Comparison of ENCODE assay signal across 4 cellular contexts in genomic region chr10:120810298-120810697, GRCh38.
TF ChIP-seq lines count a peak whose summit lies in the region.

No MANE protein-coding gene starts in this region.

TF ChIP-seq in SK-N-SH, 30 proteins besides CTCF, POLR2A, EP300 and RAD21:
- TF ChIP-seq ELF1 (IDR thresholded peaks at IDR 0.05) (no peak), TCF12 (IDR thresholded peaks at IDR 0.05) (no peak)

TF ChIP-seq in SK-N-SH treated with all-trans-retinoic acid at 6 μM for 48 hours, 23 proteins besides CTCF, POLR2A, EP300 and RAD21:
- TF ChIP-seq OSR1 (CRISPR knock-in tag; IDR thresholded peaks at IDR 0.05) (no peak), RARB (CRISPR knock-in tag; IDR thresholded peaks at IDR 0.05) (no peak), ESRRG (CRISPR knock-in tag; IDR thresholded peaks at IDR 0.05) (no peak), GLIS3 (CRISPR knock-in tag; IDR thresholded peaks at IDR 0.05) (no peak), ZC3H10 (CRISPR knock-in tag; IDR thresholded peaks at IDR 0.05) (no peak), TCF4 (CRISPR knock-in tag; IDR thresholded peaks at IDR 0.05; ENCODE audit: borderline replicate concordance) (no peak)

TF ChIP-seq in H1, 55 proteins besides CTCF, POLR2A, EP300 and RAD21:
- TF ChIP-seq POU5F1 (IDR thresholded peaks at IDR 0.05; ENCODE audit: low read depth, low read length) = no peak
- no peak for TF ChIP-seq KDM5A (IDR thresholded peaks at IDR 0.05; ENCODE audit: low read length)
- TF ChIP-seq CHD7 (IDR thresholded peaks at IDR 0.05; ENCODE audit: insufficient replicate concordance, low read length) = no peak
- no peak for TF ChIP-seq CHD2 (IDR thresholded peaks at IDR 0.05; ENCODE audit: low read length)

TF ChIP-seq in HepG2, 621 proteins besides CTCF, POLR2A, EP300 and RAD21:
- TF ChIP-seq JUN (CRISPR knock-in tag; IDR thresholded peaks at IDR 0.05) (no peak), ZNF607 (CRISPR knock-in tag; IDR thresholded peaks at IDR 0.05; ENCODE audit: borderline replicate concordance) (no peak), CHD4 (IDR thresholded peaks at IDR 0.05; ENCODE audit: borderline replicate concordance, low read length) (no peak), TARDBP (CRISPR knock-in tag; IDR thresholded peaks at IDR 0.05) (no peak), KAT8 (CRISPR knock-in tag; IDR thresholded peaks at IDR 0.05) (no peak), FOXC1 (CRISPR knock-in tag; IDR thresholded peaks at IDR 0.05; ENCODE audit: borderline replicate concordance) (no peak), ZNF574 (CRISPR knock-in tag; IDR thresholded peaks at IDR 0.05) (no peak), JARID2 (CRISPR knock-in tag; IDR thresholded peaks at IDR 0.05; ENCODE audit: insufficient replicate concordance) (no peak), ZNF564 (CRISPR knock-in tag; IDR thresholded peaks at IDR 0.05) (no peak), ZNF770 (CRISPR knock-in tag; IDR thresholded peaks at IDR 0.05) (no peak), ZNF275 (CRISPR knock-in tag; IDR thresholded peaks at IDR 0.05; ENCODE audit: borderline replicate concordance) (no peak), NFYB (CRISPR knock-in tag; IDR thresholded peaks at IDR 0.05) (no peak), ERF (CRISPR knock-in tag; IDR thresholded peaks at IDR 0.05) (no peak), ZNF841 (CRISPR knock-in tag; IDR thresholded peaks at IDR 0.05; ENCODE audit: borderline replicate concordance) (no peak)
